In the genomic region with DNA sequence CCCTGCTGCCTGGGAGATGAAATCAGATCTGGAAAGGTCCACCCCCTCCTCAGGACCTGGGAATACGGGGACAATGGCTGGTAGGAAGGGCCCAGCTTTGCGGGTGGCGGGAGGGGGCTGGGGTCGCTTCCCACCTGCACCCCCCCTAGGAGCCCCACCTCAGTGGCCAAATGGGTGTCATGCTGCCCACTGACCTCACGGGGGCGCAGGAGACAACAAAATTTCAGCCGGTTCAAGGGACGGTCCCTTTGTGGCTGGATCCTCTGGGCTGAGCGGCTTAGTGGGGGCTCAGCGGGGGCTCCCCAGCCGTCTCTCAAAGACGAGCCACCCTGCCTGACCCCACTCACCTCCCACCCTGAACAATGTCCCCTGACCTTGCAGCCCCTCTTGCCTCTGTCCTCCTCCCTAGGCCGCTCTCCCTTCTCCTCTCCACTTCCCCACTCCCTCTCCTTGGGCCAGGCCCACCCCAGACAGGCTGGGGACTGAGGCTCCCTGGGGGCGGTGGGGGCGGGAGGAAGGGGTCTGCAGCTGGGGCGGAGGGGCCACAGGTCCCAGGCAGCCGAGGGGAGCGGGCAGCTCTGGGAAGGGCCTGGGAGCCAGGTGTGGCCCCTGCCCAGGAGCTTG, we compare ENCODE assay signal across 1 cellular context.
TF ChIP-seq lines count a peak whose summit lies in the region.

No MANE protein-coding gene starts in this region.

TF ChIP-seq in GM12878, 131 proteins besides CTCF, POLR2A, EP300 and RAD21:
- TF ChIP-seq, protein P1, sequence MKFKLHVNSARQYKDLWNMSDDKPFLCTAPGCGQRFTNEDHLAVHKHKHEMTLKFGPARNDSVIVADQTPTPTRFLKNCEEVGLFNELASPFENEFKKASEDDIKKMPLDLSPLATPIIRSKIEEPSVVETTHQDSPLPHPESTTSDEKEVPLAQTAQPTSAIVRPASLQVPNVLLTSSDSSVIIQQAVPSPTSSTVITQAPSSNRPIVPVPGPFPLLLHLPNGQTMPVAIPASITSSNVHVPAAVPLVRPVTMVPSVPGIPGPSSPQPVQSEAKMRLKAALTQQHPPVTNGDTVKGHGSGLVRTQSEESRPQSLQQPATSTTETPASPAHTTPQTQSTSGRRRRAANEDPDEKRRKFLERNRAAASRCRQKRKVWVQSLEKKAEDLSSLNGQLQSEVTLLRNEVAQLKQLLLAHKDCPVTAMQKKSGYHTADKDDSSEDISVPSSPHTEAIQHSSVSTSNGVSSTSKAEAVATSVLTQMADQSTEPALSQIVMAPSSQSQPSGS (IDR thresholded peaks at IDR 0.05; ENCODE audit: low read length): no peak
- no peak for TF ChIP-seq ASH2L (IDR thresholded peaks at IDR 0.05; ENCODE audit: borderline replicate concordance, low read depth)
- TF ChIP-seq TCF3 (IDR thresholded peaks at IDR 0.05; ENCODE audit: borderline replicate concordance, insufficient read depth, low read depth, low read length): no peak
- no peak for TF ChIP-seq KDM1A (IDR thresholded peaks at IDR 0.05; ENCODE audit: borderline replicate concordance)
- TF ChIP-seq SUPT20H (IDR thresholded peaks at IDR 0.05; ENCODE audit: borderline replicate concordance, control insufficient read depth, low read depth, low read length): no peak
- TF ChIP-seq, protein P2, sequence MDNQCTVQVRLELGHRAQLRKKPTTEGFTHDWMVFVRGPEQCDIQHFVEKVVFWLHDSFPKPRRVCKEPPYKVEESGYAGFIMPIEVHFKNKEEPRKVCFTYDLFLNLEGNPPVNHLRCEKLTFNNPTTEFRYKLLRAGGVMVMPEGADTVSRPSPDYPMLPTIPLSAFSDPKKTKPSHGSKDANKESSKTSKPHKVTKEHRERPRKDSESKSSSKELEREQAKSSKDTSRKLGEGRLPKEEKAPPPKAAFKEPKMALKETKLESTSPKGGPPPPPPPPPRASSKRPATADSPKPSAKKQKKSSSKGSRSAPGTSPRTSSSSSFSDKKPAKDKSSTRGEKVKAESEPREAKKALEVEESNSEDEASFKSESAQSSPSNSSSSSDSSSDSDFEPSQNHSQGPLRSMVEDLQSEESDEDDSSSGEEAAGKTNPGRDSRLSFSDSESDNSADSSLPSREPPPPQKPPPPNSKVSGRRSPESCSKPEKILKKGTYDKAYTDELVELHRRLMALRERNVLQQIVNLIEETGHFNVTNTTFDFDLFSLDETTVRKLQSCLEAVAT (IDR thresholded peaks at IDR 0.05): no peak
- TF ChIP-seq JUNB (IDR thresholded peaks at IDR 0.05): no peak
- TF ChIP-seq EED (IDR thresholded peaks at IDR 0.05; ENCODE audit: low read depth): no peak
- TF ChIP-seq LARP7 (IDR thresholded peaks at IDR 0.05): no peak
- no peak for TF ChIP-seq MTA3 (IDR thresholded peaks at IDR 0.05; ENCODE audit: borderline replicate concordance, low read length)
- TF ChIP-seq WRNIP1 (IDR thresholded peaks at IDR 0.05; ENCODE audit: borderline replicate concordance, low read depth, low read length): no peak
- no peak for TF ChIP-seq FOXM1 (IDR thresholded peaks at IDR 0.05; ENCODE audit: low read depth, low read length)
- TF ChIP-seq BCL11A (IDR thresholded peaks at IDR 0.05; ENCODE audit: low read depth, low read length): no peak
- no peak for TF ChIP-seq NRF1 (conservative IDR thresholded peaks at IDR 0.05; ENCODE audit: low read depth, low read length)
- no peak for TF ChIP-seq CHD2 (IDR thresholded peaks at IDR 0.05; ENCODE audit: borderline replicate concordance, low read depth, low read length)
TF ChIP-seq in GM12878: peak in this region for 0.
